In genomic region chr2:120620025-120620793, GRCh38 we compare ENCODE assay signal across 16 cellular contexts.
DNase-seq lines count a peak whose midpoint lies in the region; ATAC-seq and TF ChIP-seq lines count a peak whose summit lies in the region.
"Had no signal": no experiment of that assay in that cellular context is flagged by ENCODE, and none has a peak within 500 bp of the region (broad histone marks: within the 10 kb centered on the region; RNA-seq: fewer than 3 reads in every experiment).

No MANE protein-coding gene starts in this region.

- H3K4me1 ChIP-seq in Caco-2 = peaks cover 11% of the 10 kb centered on the region
- H3K4me1 ChIP-seq in lower lobe of right lung = no peaks in the 10 kb centered on the region

- no peak overlapping the region for H3K4me3 Mint-ChIP-seq in Caco-2 (ENCODE audit: unreplicated experiment)
- no peak overlapping the region for H3K4me3 Mint-ChIP-seq in CD4-positive, alpha-beta T cell

- CTCF ChIA-PET in Caco-2 (lab: Charles Lee) (interaction anchor here (0.8 to 1.3 kb wide), 2 partner anchors 154 to 276 kb away, joined by 3 to 10 read pairs; no protein-coding TSS in a partner anchor), HEK293T (lab: Yijun Ruan, JAX) (no interaction called here)
- CTCF ChIA-PET in CD4-positive, alpha-beta T cell (lab: Charles Lee) = no interaction called here

- peak overlapping the region; percentile 50 for H3K27ac Mint-ChIP-seq in Caco-2 (ENCODE audit: unreplicated experiment)
- no peak overlapping the region for H3K27ac Mint-ChIP-seq in CD4-positive, alpha-beta T cell

- H3K27me3 ChIP-seq in Caco-2 (replicated peaks; ENCODE audit: control insufficient read depth, insufficient read depth, low read length) (no peaks in the 10 kb centered on the region), lower lobe of right lung (ENCODE audit: low read depth) (no peaks in the 10 kb centered on the region)
- H3K27me3 ChIP-seq in CD4-positive, alpha-beta T cell (ENCODE audit: control insufficient read depth, insufficient read depth, low read length) = no peaks in the 10 kb centered on the region

- POLR2A ChIA-PET in Caco-2 (lab: Charles Lee) = no interaction called here
- POLR2A ChIA-PET in CD4-positive, alpha-beta T cell (lab: Charles Lee) = no interaction called here
- POLR2A ChIA-PET in HEK293T (lab: Yijun Ruan, JAX) = no interaction called here

- no peak for DNase-seq in Caco-2
- DNase-seq in M059J (ENCODE audit: low read depth) = peak; percentile 21
- DNase-seq in astrocyte of the spinal cord (ENCODE audit: low read depth, low spot score) = peak; percentile 43
- no peak for DNase-seq in lower lobe of right lung
- DNase-seq in CD4-positive, alpha-beta T cell = no peak
- no peak for DNase-seq in HEK293T (ENCODE audit: extremely low spot score)
- no peak for DNase-seq in HuH-7 (ENCODE audit: low spot score)
- no peak for DNase-seq in activated CD4-positive, alpha-beta T cell treated with anti-CD3 and anti-CD28 coated beads, Interleukin-2, amount 50 U/mL, for 1 hour
- DNase-seq: activated CD8-positive, alpha-beta memory T cell treated with anti-CD3 and anti-CD28 coated beads for 24 hours; activated naive CD4-positive, alpha-beta T cell treated with anti-CD3 and anti-CD28 coated beads, Interleukin-2, amount 50 U/mL, for 16 hours; cerebellar nuclear complex; erythroblast; NCI-H187; NCI-H774; SHP77 treated with DMSO at 0.1 percent for 48 hours; stimulated activated naive CD4-positive, alpha-beta T cell treated with Interleukin-2 at 50 U/mL for 16 hours had no signal

- no peaks in the 10 kb centered on the region for H3K4me1 Mint-ChIP-seq in Caco-2 (ENCODE audit: low read depth, unreplicated experiment)
- H3K4me1 Mint-ChIP-seq in CD4-positive, alpha-beta T cell (ENCODE audit: low read depth) = no peaks in the 10 kb centered on the region

- intact Hi-C loops in Caco-2 (cut with micrococcal nuclease; ENCODE audit: unreplicated experiment) = no loop called here
- intact Hi-C loops in lower lobe of right lung (cut with DNase I) = no loop called here
- intact Hi-C loops in CD4-positive, alpha-beta T cell (cut with DNase I, micrococcal nuclease) = no loop called here

- peaks cover 14% of the 10 kb centered on the region for H3K9me3 Mint-ChIP-seq in Caco-2 (ENCODE audit: unreplicated experiment)
- no peaks in the 10 kb centered on the region for H3K9me3 Mint-ChIP-seq in CD4-positive, alpha-beta T cell

- peak in 1 of 2 donors; percentile 14 for ATAC-seq in lower lobe of right lung
- no peak for ATAC-seq in CD4-positive, alpha-beta T cell (ENCODE audit: poor library complexity)

- H3K4me3 ChIP-seq in Caco-2 (ENCODE audit: low read depth, low read length) (no peak overlapping the region), astrocyte of the spinal cord (ENCODE audit: low read depth, low read length) (no peak overlapping the region), lower lobe of right lung (no peak overlapping the region)

- in situ Hi-C loops in astrocyte of the spinal cord (cut with HindIII; ENCODE audit: low sequenced_read_pairs) = no loop called here

- TF ChIP-seq CTCF in Caco-2 (IDR thresholded peaks at IDR 0.05; ENCODE audit: insufficient read depth in 1 of 2, low read depth in 1 of 2, low read length in 1 of 2, severe bottlenecking in 1 of 2, unreplicated experiment in 1 of 2) (no peak), astrocyte of the spinal cord (IDR thresholded peaks at IDR 0.05; ENCODE audit: low read depth, low read length) (no peak), lower lobe of right lung (IDR thresholded peaks at IDR 0.05) (no peak)
- no peak for TF ChIP-seq CTCF in CD4-positive, alpha-beta T cell (IDR thresholded peaks at IDR 0.05)

- no peaks in the 10 kb centered on the region for H3K9me3 ChIP-seq in Caco-2
- H3K9me3 ChIP-seq in lower lobe of right lung = no peaks in the 10 kb centered on the region
- H3K9me3 ChIP-seq in CD4-positive, alpha-beta T cell (ENCODE audit: control insufficient read depth, low read length) = no peaks in the 10 kb centered on the region

- no peaks in the 10 kb centered on the region for H3K27me3 Mint-ChIP-seq in Caco-2 (ENCODE audit: insufficient read depth, unreplicated experiment)
- H3K27me3 Mint-ChIP-seq in CD4-positive, alpha-beta T cell = no peaks in the 10 kb centered on the region

- H3K27ac ChIP-seq in lower lobe of right lung = peak overlapping the region; percentile 8
- H3K27ac ChIP-seq in CD4-positive, alpha-beta T cell (ENCODE audit: low read depth, low read length) = no peak overlapping the region

- H3K36me3 Mint-ChIP-seq in Caco-2 (ENCODE audit: insufficient read depth, unreplicated experiment) = no peaks in the 10 kb centered on the region
- no peaks in the 10 kb centered on the region for H3K36me3 Mint-ChIP-seq in CD4-positive, alpha-beta T cell (ENCODE audit: low read depth)

- H3K36me3 ChIP-seq in Caco-2 (ENCODE audit: control insufficient read depth, insufficient read depth, low read length) = no peaks in the 10 kb centered on the region; the same call in 1 of the 2 replicates
- no peaks in the 10 kb centered on the region for H3K36me3 ChIP-seq in lower lobe of right lung

- BruUV-seq in Caco-2 (replicated peaks; lab: Mats Ljungman, UMichigan) = no TSS peak

TF ChIP-seq in HEK293T, 16 proteins besides CTCF, POLR2A, EP300 and RAD21:
- TF ChIP-seq L3MBTL2 (conservative IDR thresholded peaks at IDR 0.05) (no peak), SP1 (IDR thresholded peaks at IDR 0.05) (no peak), TARDBP (IDR thresholded peaks at IDR 0.05) (no peak), NFRKB (IDR thresholded peaks at IDR 0.05) (no peak), FOXK2 (IDR thresholded peaks at IDR 0.05) (no peak), ELF4 (IDR thresholded peaks at IDR 0.05) (no peak), HDGF (IDR thresholded peaks at IDR 0.05; ENCODE audit: borderline replicate concordance) (no peak), FOXM1 (IDR thresholded peaks at IDR 0.05; ENCODE audit: borderline replicate concordance) (no peak), CTBP1 (IDR thresholded peaks at IDR 0.05; ENCODE audit: borderline replicate concordance) (no peak), FOXA1 (IDR thresholded peaks at IDR 0.05) (no peak), LEF1 (IDR thresholded peaks at IDR 0.05; ENCODE audit: borderline replicate concordance) (no peak), BHLHE40 (IDR thresholded peaks at IDR 0.05; ENCODE audit: borderline replicate concordance) (no peak), ZNF384 (IDR thresholded peaks at IDR 0.05) (no peak), ARNT (IDR thresholded peaks at IDR 0.05) (no peak), SUZ12 (IDR thresholded peaks at IDR 0.05) (no peak)
- TF ChIP-seq, protein P1, sequence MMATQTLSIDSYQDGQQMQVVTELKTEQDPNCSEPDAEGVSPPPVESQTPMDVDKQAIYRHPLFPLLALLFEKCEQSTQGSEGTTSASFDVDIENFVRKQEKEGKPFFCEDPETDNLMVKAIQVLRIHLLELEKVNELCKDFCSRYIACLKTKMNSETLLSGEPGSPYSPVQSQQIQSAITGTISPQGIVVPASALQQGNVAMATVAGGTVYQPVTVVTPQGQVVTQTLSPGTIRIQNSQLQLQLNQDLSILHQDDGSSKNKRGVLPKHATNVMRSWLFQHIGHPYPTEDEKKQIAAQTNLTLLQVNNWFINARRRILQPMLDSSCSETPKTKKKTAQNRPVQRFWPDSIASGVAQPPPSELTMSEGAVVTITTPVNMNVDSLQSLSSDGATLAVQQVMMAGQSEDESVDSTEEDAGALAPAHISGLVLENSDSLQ (IDR thresholded peaks at IDR 0.05) = no peak
TF ChIP-seq in HEK293T: peak in this region for 0.

Comparison
In these comparisons a context has a peak if more than half of its experiments do, and no peak if none do; other contexts are left out.
1. DNase-seq: peak in M059J (single experiment) and astrocyte of the spinal cord (single experiment); none in Caco-2 (0 of 2), lower lobe of right lung (single experiment), CD4-positive, alpha-beta T cell (0 of 10), HEK293T (single experiment), HuH-7 (single experiment) and activated CD4-positive, alpha-beta T cell treated with anti-CD3 and anti-CD28 coated beads, Interleukin-2, amount 50 U/mL, for 1 hour (single experiment).